In genomic region chr2:219159771-219160185, GRCh38 we compare ENCODE assay signal across 8 cellular contexts. TPM values are rescaled to one million over a fixed set of nuclear protein-coding genes. Genes with fewer than 3 reads are reported as not detected.
DNase-seq lines count a peak whose midpoint lies in the region; ATAC-seq and TF ChIP-seq lines count a peak whose summit lies in the region.

No MANE protein-coding gene starts in this region.

- H3K4me3 Mint-ChIP-seq in T-helper 17 cell = peak overlapping the region; percentile 93

- peak overlapping the region; percentile 90 for H3K27ac Mint-ChIP-seq in T-helper 17 cell

- DNase-seq in heart right ventricle (no peak), Right ventricle myocardium inferior (ENCODE audit: missing footprints) (no peak), T-helper 17 cell (no peak), CD1c-positive myeloid dendritic cell (ENCODE audit: extremely low spot score) (no peak), DMS 273 (lab: John Stamatoyannopoulos, UW; ENCODE audit: unreplicated experiment) (no peak), GM03348 (ENCODE audit: low spot score) (no peak)

- H3K27ac ChIP-seq in heart right ventricle = peak overlapping the region in 9 of 10 donors; percentile 85 to 94 (median 92)
- H3K27ac ChIP-seq in temporal lobe (ENCODE audit: low read depth, low read length) = peak overlapping the region; percentile 94

- no peak for TF ChIP-seq CTCF in heart right ventricle (IDR thresholded peaks at IDR 0.05)

- H3K4me3 ChIP-seq in heart right ventricle (peak overlapping the region in 9 of 10 donors; percentile 48 to 74 (median 65)), iPS-11a (ENCODE audit: low read depth, low read length) (peak overlapping the region; percentile 75)

- ATAC-seq in heart right ventricle = no peak
- ATAC-seq in Right ventricle myocardium inferior = no peak
- no peak for ATAC-seq in T-helper 17 cell

- peaks cover 33% of the 10 kb centered on the region for H3K4me1 Mint-ChIP-seq in T-helper 17 cell

- peaks cover 4% of the 10 kb centered on the region for H3K36me3 Mint-ChIP-seq in T-helper 17 cell (ENCODE audit: low read depth)

- H3K9me3 ChIP-seq in heart right ventricle = no peaks in the 10 kb centered on the region
- no peaks in the 10 kb centered on the region for H3K9me3 ChIP-seq in T-helper 17 cell (ENCODE audit: control insufficient read depth, low read length, poor library complexity, severe bottlenecking)

- no peaks in the 10 kb centered on the region for H3K27me3 Mint-ChIP-seq in T-helper 17 cell

- intact Hi-C loops in heart right ventricle (cut with DNase I) = loop anchor here in 9 of 10 donors (1.0 to 10.0 kb wide), 17 partner anchors 17 to 305 kb away; partner anchors contain the start of genes CNPPD1 (in 2 of the 9), WNT6 (in 2 of the 9), ZFAND2B (in 2 of the 9) and ABCB6 (in 1 of the 9)
- intact Hi-C loops in Right ventricle myocardium inferior (cut with DNase I) = loop anchor here (1.0 kb wide), 3 partner anchors 18 to 139 kb away; no protein-coding TSS in a partner anchor

- WGBS in heart right ventricle, 2 donors = 8% methylated on average over 18 of the region's 18 CpGs

- H3K4me1 ChIP-seq in heart right ventricle = peaks cover 0 to 19% (median 11%) of the 10 kb centered on the region in 9 donors

- no peaks in the 10 kb centered on the region for H3K27me3 ChIP-seq in heart right ventricle

- peaks cover 0 to 29% (median 15%) of the 10 kb centered on the region in 9 donors for H3K36me3 ChIP-seq in heart right ventricle

RNA-seq across cellular contexts. Expression of gene NHEJ1, which starts 0.8 kb away (rescaled TPM):
- total RNA-seq in heart right ventricle (10 to 100 TPM in 1 of 10 donors, 1 to 10 TPM in 9; 4.7 to 12.0 (median 7.1) TPM), Right ventricle myocardium inferior (9.7 TPM), T-helper 17 cell (10 to 100 TPM; 11.8 to 15.2 TPM), temporal lobe (8.1 TPM)
- polyA plus RNA-seq in heart right ventricle = 1 to 10 TPM; 3.8 to 9.6 TPM

RNA-seq across cellular contexts. Expression of gene SLC23A3, which starts 10.1 kb away (rescaled TPM):
- 1 to 10 TPM in 2 of 10 donors, under 1 TPM in 8; 0.30 to 2.1 (median 0.47) TPM for total RNA-seq in heart right ventricle
- 1 to 10 TPM in 1 of 2 donors, under 1 TPM in 1; 0.28 to 1.8 TPM for polyA plus RNA-seq in heart right ventricle
- total RNA-seq in Right ventricle myocardium inferior = 0.87 TPM
- 1 to 10 TPM in 1 of 2 donors, under 1 TPM in 1; 0.65 to 1.0 TPM for total RNA-seq in T-helper 17 cell
- total RNA-seq in temporal lobe = not detected

RNA-seq across cellular contexts. Expression of gene CNPPD1, which starts 16.9 kb away (rescaled TPM):
- 10 to 100 TPM; 52.5 to 80.6 (median 63.6) TPM for total RNA-seq in heart right ventricle
- polyA plus RNA-seq in heart right ventricle = 10 to 100 TPM; 35.5 to 84.7 TPM
- 72.7 TPM for total RNA-seq in Right ventricle myocardium inferior
- total RNA-seq in T-helper 17 cell = 10 to 100 TPM; 50.8 to 58.1 TPM
- total RNA-seq in temporal lobe = 26.8 TPM

RNA-seq across cellular contexts. Expression of gene RETREG2, which starts 18.3 kb away (rescaled TPM):
- total RNA-seq in heart right ventricle (10 to 100 TPM; 24.1 to 47.3 (median 30.6) TPM), Right ventricle myocardium inferior (37.4 TPM), T-helper 17 cell (10 to 100 TPM; 78.4 to 81.4 TPM), temporal lobe (44.0 TPM)
- 10 to 100 TPM; 11.3 to 39.0 TPM for polyA plus RNA-seq in heart right ventricle

RNA-seq across cellular contexts. Expression of gene ZFAND2B, which starts 46.8 kb away (rescaled TPM):
- total RNA-seq in heart right ventricle (10 to 100 TPM; 11.5 to 19.2 (median 16.4) TPM), Right ventricle myocardium inferior (24.3 TPM), T-helper 17 cell (10 to 100 TPM; 65.3 to 71.1 TPM), temporal lobe (6.6 TPM)
- 10 to 100 TPM; 22.1 to 40.8 TPM for polyA plus RNA-seq in heart right ventricle
